ENCODE assay signal across 18 cellular contexts in genomic region chr22:26615149-26615548, GRCh38. TPM values are rescaled to one million over a fixed set of nuclear protein-coding genes. Genes with fewer than 3 reads are reported as not detected.
DNase-seq lines count a peak whose midpoint lies in the region; ATAC-seq, FAIRE-seq and TF ChIP-seq lines count a peak whose summit lies in the region.
"Had no signal": no experiment of that assay in that cellular context is flagged by ENCODE, and none has a peak within 500 bp of the region (broad histone marks: within the 10 kb centered on the region; RNA-seq: fewer than 3 reads in every experiment).

No MANE protein-coding gene starts in this region.

- H3K4me3 ChIP-seq in GM12865 (ENCODE audit: low read depth, low read length) (no peak overlapping the region), K562 (no peak overlapping the region), dorsolateral prefrontal cortex (no peak overlapping the region)
- H3K4me3 ChIP-seq: breast epithelium had no signal

- no peaks in the 10 kb centered on the region for H4K20me1 ChIP-seq in K562 (replicated peaks; ENCODE audit: control insufficient read depth, insufficient read depth, low read length)

- no peak overlapping the region for H3K9ac ChIP-seq in K562 (ENCODE audit: insufficient read depth in 1 of 2, low read depth in 2 of 2, low read length in 2 of 2)

- no peak overlapping the region for H2AFZ ChIP-seq in K562 (ENCODE audit: low read depth, low read length)

- no TSS peak for BruUV-seq in K562 (replicated peaks; lab: Mats Ljungman, UMichigan)

- H3K9me1 ChIP-seq in K562 (ENCODE audit: control insufficient read depth, insufficient read depth, low read length): no peaks in the 10 kb centered on the region

- POLR2A ChIA-PET in K562 (lab: Yijun Ruan, JAX): no interaction called here

- in situ Hi-C loops in K562 (cut with MboI): no loop called here

- no peak for TF ChIP-seq EP300 in K562 (IDR thresholded peaks at IDR 0.05; ENCODE audit: low read length)

- H3K4me1 ChIP-seq in K562 (replicated peaks in 1 of 2; ENCODE audit: control insufficient read depth in 2 of 2, insufficient read depth in 2 of 2, low read length in 2 of 2): peaks cover 35 to 43% of the 10 kb centered on the region in 2 experiments
- H3K4me1 ChIP-seq: breast epithelium had no signal

- no peak for TF ChIP-seq POLR2A in K562 (conservative IDR thresholded peaks at IDR 0.05)

- no peak overlapping the region for H3K4me2 ChIP-seq in K562 (ENCODE audit: insufficient read depth, low read length)

- no peak for FAIRE-seq in K562 (lab: Jason Lieb, UNC)

- TF ChIP-seq RAD21 in K562 (CRISPR knock-in tag; conservative IDR thresholded peaks at IDR 0.05 in 1 of 2, IDR thresholded peaks at IDR 0.05 in 1 of 2): no peak

- no peak for TF ChIP-seq CTCF in GM12865 (IDR thresholded peaks at IDR 0.05; ENCODE audit: insufficient read depth, low read depth, low read length, missing control alignments)
- TF ChIP-seq CTCF in K562 (IDR thresholded peaks at IDR 0.05 in 2 of 3, conservative IDR thresholded peaks at IDR 0.05 in 1 of 3; ENCODE audit: insufficient read depth in 2 of 3, low read depth in 1 of 3, low read length in 3 of 3): no peak
- no peak for TF ChIP-seq CTCF in dorsolateral prefrontal cortex (IDR thresholded peaks at IDR 0.05 in 54 of 56, conservative IDR thresholded peaks at IDR 0.05 in 2 of 56; ENCODE audit: low read depth in 1 of 56, partially characterized antibody in 56 of 56)

- WGBS in K562 (ENCODE audit: insufficient coverage, low coverage, missing lambda C conversion rate): 93% methylated on average over 1 of the region's 5 CpGs

- DNase-seq in GM12865 (ENCODE audit: low read depth) (peak; percentile 83), K562 (ENCODE audit: extremely low read depth in 1 of 4, low spot score in 3 of 4) (no peak), dorsolateral prefrontal cortex (no peak)
- DNase-seq in activated effector memory CD4-positive, alpha-beta T cell treated with anti-CD3 and anti-CD28 coated beads, Interleukin-2, amount 50 U/mL, for 16 hours: no peak
- DNase-seq: activated CD4-positive, alpha-beta T cell treated with anti-CD3 and anti-CD28 coated beads for 48 hours; DMS79 treated with DMSO at 0.1 percent for 48 hours; HCEC 1CT; Kasumi-1; kidney glomerular epithelial cell; NCI-H2081 treated with DMSO at 0.1 percent for 48 hours; stimulated activated naive CD8-positive, alpha-beta T cell treated with anti-CD3 and anti-CD28 coated beads, Interleukin-15, amount 100 ng/mL, for 72 hours; T-helper 1 cell had no signal

- ATAC-seq in GM19463 (IDR thresholded peaks at IDR 0.05; ENCODE audit: unreplicated experiment) (peak; percentile 56), HG03432 (IDR thresholded peaks at IDR 0.05; ENCODE audit: unreplicated experiment) (peak; percentile 51), K562 (no peak), GM21619 (IDR thresholded peaks at IDR 0.05; ENCODE audit: unreplicated experiment) (no peak), GM18519 (IDR thresholded peaks at IDR 0.05; ENCODE audit: low FRiP score, unreplicated experiment) (no peak)
- ATAC-seq: stimulated activated naive CD8-positive, alpha-beta T cell treated with anti-CD3 and anti-CD28 coated beads, Interleukin-15, amount 100 ng/mL, for 72 hours had no signal

- CTCF ChIA-PET in K562 (lab: Yijun Ruan, JAX; ENCODE audit: low intra/inter-chr PET ratio): no interaction called here

- no peaks in the 10 kb centered on the region for H3K9me3 ChIP-seq in K562 (replicated peaks; ENCODE audit: control insufficient read depth, insufficient read depth, low read depth, low read length)
- H3K9me3 ChIP-seq: breast epithelium had no signal

- intact Hi-C loops in K562 (cut with micrococcal nuclease): no loop called here
- intact Hi-C loops in dorsolateral prefrontal cortex (cut with DNase I): no loop called here

- H3K27me3 ChIP-seq in K562 (ENCODE audit: control insufficient read depth in 2 of 2, insufficient read depth in 2 of 2, low read length in 2 of 2) (no peaks in the 10 kb centered on the region), dorsolateral prefrontal cortex (peaks cover 0 to 7% (median 0%) of the 10 kb centered on the region in 45 donors)

- H3K27ac ChIP-seq in K562 (ENCODE audit: extremely low read depth, low read depth, low read length) (no peak overlapping the region), dorsolateral prefrontal cortex (no peak overlapping the region)
- H3K27ac ChIP-seq: breast epithelium had no signal

- H3K79me2 ChIP-seq in K562 (ENCODE audit: control insufficient read depth, insufficient read depth, low read length): no peaks in the 10 kb centered on the region

- no peaks in the 10 kb centered on the region for H3K36me3 ChIP-seq in K562 (ENCODE audit: control insufficient read depth, insufficient read depth, low read length)
- H3K36me3 ChIP-seq: breast epithelium had no signal

RNA-seq across cellular contexts. Expression of gene CRYBB1, which starts 2.7 kb away (rescaled TPM):
- not detected in 2 replicates for total RNA-seq in K562 (2011; cell fraction: chromatin; rRNA removed; ENCODE audit: low replicate concordance)
- not detected in 2 replicates for total RNA-seq in K562 (2011; cell fraction: nucleolus; rRNA removed)
- total RNA-seq in K562 (2011; cell fraction: nucleoplasm; rRNA removed): not detected in 2 replicates
- total RNA-seq in K562 (2014; rRNA removed): 0.29 and 0.45 TPM in 2 replicates
- total RNA-seq in K562 (2014; rRNA removed; fragmentation: Illumina TruSeq; extraction: Trizol): not detected in 2 replicates
- not detected in 2 replicates for total RNA-seq in K562 (2015; rRNA removed; fragmentation: Illumina TruSeq; extraction: Trizol)
- 0.16 and 0.22 TPM in 2 replicates for total RNA-seq in K562 (2021)
- 0.12 and 0.17 TPM in 2 replicates for polyA plus RNA-seq in K562 (2011; rRNA removed)
- polyA plus RNA-seq in K562 (2011; cell fraction: cytosol; rRNA removed): 0.53 and 1.1 TPM in 2 replicates
- not detected in 2 replicates for polyA plus RNA-seq in K562 (2011; cell fraction: nucleus; rRNA removed)
- polyA plus RNA-seq in K562 (2012): 0.12 and 0.42 TPM in 2 replicates
- 0.26 and 0.33 TPM in 2 replicates for polyA plus RNA-seq in K562 (2014; fragmentation: Illumina TruSeq; extraction: Trizol)
- under 1 TPM; 0.18 to 0.41 TPM for polyA plus RNA-seq in K562 (2014; fragmentation: Nextera tagmentation; extraction: Ambion mirVana)
- polyA plus RNA-seq in K562 (2014; rRNA removed): 0.38 and 0.42 TPM in 2 replicates
- polyA minus RNA-seq in K562 (2011; rRNA and poly(A)+ RNA removed): not detected in 2 replicates
- polyA minus RNA-seq in K562 (2011; cell fraction: cytosol; rRNA and poly(A)+ RNA removed): not detected in 2 replicates
- not detected in 2 replicates for polyA minus RNA-seq in K562 (2011; cell fraction: nucleus; rRNA and poly(A)+ RNA removed)
- 1 to 10 TPM in 78 of 120 experiments, under 1 TPM in 27, not detected in 15; 0.47 to 4.9 (median 1.6) TPM for total RNA-seq in dorsolateral prefrontal cortex
- total RNA-seq: renal cortical epithelial cell had no signal

RNA-seq across cellular contexts. Expression of gene CRYBA4, which starts 6.6 kb away (rescaled TPM):
- total RNA-seq in K562 (2011; cell fraction: chromatin; rRNA removed; ENCODE audit: low replicate concordance): 0.56 TPM in 1 of 2 replicates, not detected in the other
- 0.67 TPM in 1 of 2 replicates, not detected in the other for total RNA-seq in K562 (2011; cell fraction: nucleolus; rRNA removed)
- not detected in 2 replicates for total RNA-seq in K562 (2011; cell fraction: nucleoplasm; rRNA removed)
- 0.73 and 1.6 TPM in 2 replicates for total RNA-seq in K562 (2014; rRNA removed)
- total RNA-seq in K562 (2014; rRNA removed; fragmentation: Illumina TruSeq; extraction: Trizol): 0.32 and 0.76 TPM in 2 replicates
- 0.34 and 0.69 TPM in 2 replicates for total RNA-seq in K562 (2015; rRNA removed; fragmentation: Illumina TruSeq; extraction: Trizol)
- 3.3 and 3.9 TPM in 2 replicates for total RNA-seq in K562 (2021)
- polyA plus RNA-seq in K562 (2011; rRNA removed): 1.7 and 1.9 TPM in 2 replicates
- 0.47 and 1.5 TPM in 2 replicates for polyA plus RNA-seq in K562 (2011; cell fraction: cytosol; rRNA removed)
- polyA plus RNA-seq in K562 (2011; cell fraction: nucleus; rRNA removed): 0.35 and 1.1 TPM in 2 replicates
- polyA plus RNA-seq in K562 (2012): 1.7 and 2.1 TPM in 2 replicates
- polyA plus RNA-seq in K562 (2014; fragmentation: Illumina TruSeq; extraction: Trizol): 0.59 and 0.60 TPM in 2 replicates
- polyA plus RNA-seq in K562 (2014; fragmentation: Nextera tagmentation; extraction: Ambion mirVana): 1 to 10 TPM; 1.6 to 2.1 TPM
- polyA plus RNA-seq in K562 (2014; rRNA removed): 0.93 and 2.1 TPM in 2 replicates
- polyA minus RNA-seq in K562 (2011; rRNA and poly(A)+ RNA removed): not detected in 2 replicates
- polyA minus RNA-seq in K562 (2011; cell fraction: cytosol; rRNA and poly(A)+ RNA removed): not detected in 2 replicates
- not detected in 2 replicates for polyA minus RNA-seq in K562 (2011; cell fraction: nucleus; rRNA and poly(A)+ RNA removed)
- 1 to 10 TPM in 3 of 120 experiments, under 1 TPM in 4, not detected in 113; 0.62 to 1.3 (median 0.96) TPM for total RNA-seq in dorsolateral prefrontal cortex
- total RNA-seq: breast epithelium, renal cortical epithelial cell had no signal

RNA-seq across cellular contexts. Expression of gene TPST2, which starts 25.2 kb away (rescaled TPM):
- total RNA-seq in K562 (2011; cell fraction: chromatin; rRNA removed; ENCODE audit: low replicate concordance): 183 and 357 TPM in 2 replicates
- total RNA-seq in K562 (2011; cell fraction: nucleolus; rRNA removed): 260 and 261 TPM in 2 replicates
- 278 and 313 TPM in 2 replicates for total RNA-seq in K562 (2011; cell fraction: nucleoplasm; rRNA removed)
- 73.7 and 94.7 TPM in 2 replicates for total RNA-seq in K562 (2014; rRNA removed)
- total RNA-seq in K562 (2014; rRNA removed; fragmentation: Illumina TruSeq; extraction: Trizol): 26.3 and 26.6 TPM in 2 replicates
- total RNA-seq in K562 (2015; rRNA removed; fragmentation: Illumina TruSeq; extraction: Trizol): 34.7 and 38.8 TPM in 2 replicates
- total RNA-seq in K562 (2021): 88.7 and 92.1 TPM in 2 replicates
- polyA plus RNA-seq in K562 (2011; rRNA removed): 123 and 126 TPM in 2 replicates
- polyA plus RNA-seq in K562 (2011; cell fraction: cytosol; rRNA removed): 164 and 307 TPM in 2 replicates
- 121 and 197 TPM in 2 replicates for polyA plus RNA-seq in K562 (2011; cell fraction: nucleus; rRNA removed)
- 61.7 and 68.9 TPM in 2 replicates for polyA plus RNA-seq in K562 (2012)
- polyA plus RNA-seq in K562 (2014; fragmentation: Illumina TruSeq; extraction: Trizol): 60.1 and 64.7 TPM in 2 replicates
- polyA plus RNA-seq in K562 (2014; fragmentation: Nextera tagmentation; extraction: Ambion mirVana): 10 to 100 TPM; 14.2 to 18.2 TPM
- 85.0 and 92.3 TPM in 2 replicates for polyA plus RNA-seq in K562 (2014; rRNA removed)
- 55.9 and 90.2 TPM in 2 replicates for polyA minus RNA-seq in K562 (2011; rRNA and poly(A)+ RNA removed)
- polyA minus RNA-seq in K562 (2011; cell fraction: cytosol; rRNA and poly(A)+ RNA removed): 71.9 and 98.8 TPM in 2 replicates
- polyA minus RNA-seq in K562 (2011; cell fraction: nucleus; rRNA and poly(A)+ RNA removed): 53.2 and 63.2 TPM in 2 replicates
- total RNA-seq in dorsolateral prefrontal cortex: 10 to 100 TPM; 17.2 to 54.7 (median 31.9) TPM

RNA-seq across cellular contexts. Expression of gene MIAT, which starts 42.2 kb away (rescaled TPM):
- 3.3 and 4.4 TPM in 2 replicates for total RNA-seq in K562 (2011; cell fraction: chromatin; rRNA removed; ENCODE audit: low replicate concordance)
- total RNA-seq in K562 (2011; cell fraction: nucleolus; rRNA removed): 2.5 TPM in 2 replicates
- 4.2 and 6.1 TPM in 2 replicates for total RNA-seq in K562 (2011; cell fraction: nucleoplasm; rRNA removed)
- total RNA-seq in K562 (2014; rRNA removed) (0.24 and 0.32 TPM in 2 replicates), K562 (2014; rRNA removed; fragmentation: Illumina TruSeq; extraction: Trizol) (0.35 and 0.58 TPM in 2 replicates), K562 (2015; rRNA removed; fragmentation: Illumina TruSeq; extraction: Trizol) (0.30 and 0.58 TPM in 2 replicates), K562 (2021) (0.63 and 0.93 TPM in 2 replicates), dorsolateral prefrontal cortex (100 to 1,000 TPM in 119 of 120 experiments, 10 to 100 TPM in 1; 94.5 to 482 (median 304) TPM)
- polyA plus RNA-seq in K562 (2011; rRNA removed) (0.55 and 0.63 TPM in 2 replicates), K562 (2014; fragmentation: Illumina TruSeq; extraction: Trizol) (0.19 and 0.39 TPM in 2 replicates), K562 (2014; fragmentation: Nextera tagmentation; extraction: Ambion mirVana) (under 1 TPM; 0.03 to 0.04 TPM), K562 (2014; rRNA removed) (0.34 and 0.61 TPM in 2 replicates)
- polyA plus RNA-seq in K562 (2011; cell fraction: cytosol; rRNA removed): 0.21 and 0.40 TPM in 2 replicates
- polyA plus RNA-seq in K562 (2011; cell fraction: nucleus; rRNA removed): 2.2 and 2.7 TPM in 2 replicates
- polyA plus RNA-seq in K562 (2012): 0.68 and 0.78 TPM in 2 replicates
- polyA minus RNA-seq in K562 (2011; rRNA and poly(A)+ RNA removed): 0.95 and 1.1 TPM in 2 replicates
- polyA minus RNA-seq in K562 (2011; cell fraction: cytosol; rRNA and poly(A)+ RNA removed): not detected in 2 replicates
- 1.6 TPM in 2 replicates for polyA minus RNA-seq in K562 (2011; cell fraction: nucleus; rRNA and poly(A)+ RNA removed)

Comparison
In these comparisons a context has a peak if more than half of its experiments do, and no peak if none do; other contexts are left out.
1. ATAC-seq: peak in GM19463 (single experiment) and HG03432 (single experiment); none in K562 (single experiment), GM21619 (single experiment) and GM18519 (single experiment).